Comparison of ENCODE assay signal across 11 cellular contexts in genomic region chr2:42906115-42906556, GRCh38.
DNase-seq lines count a peak whose midpoint lies in the region; ATAC-seq and TF ChIP-seq lines count a peak whose summit lies in the region.
"Had no signal": no experiment of that assay in that cellular context is flagged by ENCODE, and none has a peak within 500 bp of the region (broad histone marks: within the 10 kb centered on the region; RNA-seq: fewer than 3 reads in every experiment).

No MANE protein-coding gene starts in this region.

- no peak for TF ChIP-seq POLR2A in gastroesophageal sphincter (IDR thresholded peaks at IDR 0.05)

- no peaks in the 10 kb centered on the region for H4K20me1 ChIP-seq in OCI-LY7 (ENCODE audit: insufficient read depth, low read length)

- no peaks in the 10 kb centered on the region for H3K36me3 Mint-ChIP-seq in progenitor cell of endocrine pancreas (ENCODE audit: insufficient read depth)
- H3K36me3 Mint-ChIP-seq in activated T-helper 2 cell treated with anti-CD3 and anti-CD28 coated beads, Interferon-gamma antibody, Interleukin-2, Interleukin-4, amounts not matched to agents 10 μg/mL and 5 μg/mL and 100 μg/mL, durations not matched to agents 14 hours and 24 hours and 36 hours (ENCODE audit: low read depth): no peaks in the 10 kb centered on the region
- H3K36me3 Mint-ChIP-seq: activated naive CD4-positive, alpha-beta T cell treated with anti-CD3 and anti-CD28 coated beads, Interleukin-2, amount 50 U/mL, for 24 hours had no signal

- H2AFZ ChIP-seq in OCI-LY7 (ENCODE audit: low read length): no peak overlapping the region

- no peaks in the 10 kb centered on the region for H3K27me3 ChIP-seq in A673 (replicated peaks; ENCODE audit: insufficient read depth, low read depth, low read length, poor library complexity)
- no peaks in the 10 kb centered on the region for H3K27me3 ChIP-seq in RWPE2 (ENCODE audit: insufficient read depth, poor library complexity, severe bottlenecking)
- H3K27me3 ChIP-seq in gastroesophageal sphincter: no peaks in the 10 kb centered on the region

- CTCF ChIA-PET in A673 (lab: Charles Lee): no interaction called here
- CTCF ChIA-PET in OCI-LY7 (lab: Charles Lee; ENCODE audit: unreplicated experiment): no interaction called here

- H3K9me3 Mint-ChIP-seq in progenitor cell of endocrine pancreas (ENCODE audit: low read depth): no peaks in the 10 kb centered on the region
- no peaks in the 10 kb centered on the region for H3K9me3 Mint-ChIP-seq in activated T-helper 2 cell treated with anti-CD3 and anti-CD28 coated beads, Interferon-gamma antibody, Interleukin-2, Interleukin-4, amounts not matched to agents 10 μg/mL and 5 μg/mL and 100 μg/mL, durations not matched to agents 14 hours and 24 hours and 36 hours
- H3K9me3 Mint-ChIP-seq: activated naive CD4-positive, alpha-beta T cell treated with anti-CD3 and anti-CD28 coated beads, Interleukin-2, amount 50 U/mL, for 24 hours had no signal

- peaks cover 9% of the 10 kb centered on the region for H3K27me3 Mint-ChIP-seq in progenitor cell of endocrine pancreas
- H3K27me3 Mint-ChIP-seq in activated T-helper 2 cell treated with anti-CD3 and anti-CD28 coated beads, Interferon-gamma antibody, Interleukin-2, Interleukin-4, amounts not matched to agents 10 μg/mL and 5 μg/mL and 100 μg/mL, durations not matched to agents 14 hours and 24 hours and 36 hours (ENCODE audit: low read depth): peaks cover 2% of the 10 kb centered on the region

- no peaks in the 10 kb centered on the region for H3K9me3 ChIP-seq in A673 (ENCODE audit: low read depth, low read length, poor library complexity, severe bottlenecking)
- H3K9me3 ChIP-seq in RWPE2 (ENCODE audit: severe bottlenecking): no peaks in the 10 kb centered on the region
- H3K9me3 ChIP-seq in gastroesophageal sphincter: no peaks in the 10 kb centered on the region
- H3K9me3 ChIP-seq in OCI-LY7 (ENCODE audit: low read length): no peaks in the 10 kb centered on the region

- WGBS in gastroesophageal sphincter (ENCODE audit: low coverage in 1 of 2), 2 donors: 21 to 26% methylated on average over 3 to 4 of the region's 4 CpGs

- POLR2A ChIA-PET in A673 (lab: Charles Lee; ENCODE audit: low non-redundant PET): interaction anchor here (0.7 kb wide), 1 partner anchor 925 kb away, joined by 3 read pairs; no protein-coding TSS in a partner anchor
- POLR2A ChIA-PET in OCI-LY7 (lab: Charles Lee): interaction anchor here (0.7 kb wide), 1 partner anchor 12 kb away, joined by 3 read pairs; no protein-coding TSS in a partner anchor

- H3K79me2 ChIP-seq in OCI-LY7 (ENCODE audit: insufficient read depth, low read depth, low read length): no peaks in the 10 kb centered on the region

- H3K27ac ChIP-seq in A673 (ENCODE audit: low read depth, low read length, poor library complexity, severe bottlenecking) (peak overlapping the region; percentile 61), RWPE2 (ENCODE audit: poor library complexity, severe bottlenecking) (no peak overlapping the region), gastroesophageal sphincter (peak overlapping the region; percentile 78 to 90 (median 86)), OCI-LY7 (ENCODE audit: low read depth, low read length, poor library complexity, severe bottlenecking) (no peak overlapping the region)

- peak overlapping the region; percentile 47 for H3K27ac Mint-ChIP-seq in progenitor cell of endocrine pancreas
- no peak overlapping the region for H3K27ac Mint-ChIP-seq in activated T-helper 2 cell treated with anti-CD3 and anti-CD28 coated beads, Interferon-gamma antibody, Interleukin-2, Interleukin-4, amounts not matched to agents 10 μg/mL and 5 μg/mL and 100 μg/mL, durations not matched to agents 14 hours and 24 hours and 36 hours
- H3K27ac Mint-ChIP-seq: activated naive CD4-positive, alpha-beta T cell treated with anti-CD3 and anti-CD28 coated beads, Interleukin-2, amount 50 U/mL, for 24 hours had no signal

- ATAC-seq in RWPE2 (ENCODE audit: low read depth) (peak; percentile 15; the same call in 1 of the 3 replicates), gastroesophageal sphincter (no peak), HG03135 (IDR thresholded peaks at IDR 0.05; ENCODE audit: unreplicated experiment) (no peak)

- no peak overlapping the region for H3K4me2 ChIP-seq in OCI-LY7 (ENCODE audit: low read length)

- no TSS peak for BruUV-seq in A673 (replicated peaks; lab: Mats Ljungman, UMichigan)
- no TSS peak for BruUV-seq in OCI-LY7 (replicated peaks; lab: Mats Ljungman, UMichigan)

- TF ChIP-seq CTCF in A673 (conservative IDR thresholded peaks at IDR 0.05; ENCODE audit: low read depth, low read length) (no peak), RWPE2 (IDR thresholded peaks at IDR 0.05; ENCODE audit: poor library complexity, severe bottlenecking) (no peak), gastroesophageal sphincter (IDR thresholded peaks at IDR 0.05) (no peak), progenitor cell of endocrine pancreas (IDR thresholded peaks at IDR 0.05; ENCODE audit: unreplicated experiment) (no peak), OCI-LY7 (conservative IDR thresholded peaks at IDR 0.05; ENCODE audit: low read length) (no peak)

- DNase-seq in A673 (ENCODE audit: low spot score): no peak
- DNase-seq in RWPE2 (ENCODE audit: low spot score): no peak
- DNase-seq in progenitor cell of endocrine pancreas (ENCODE audit: low spot score, unreplicated experiment): no peak
- no peak for DNase-seq in activated T-helper 2 cell treated with anti-CD3 and anti-CD28 coated beads, Interferon-gamma antibody, Interleukin-2, Interleukin-4, amounts not matched to agents 10 μg/mL and 5 μg/mL and 100 μg/mL, durations not matched to agents 14 hours and 24 hours and 36 hours (ENCODE audit: low spot score)
- DNase-seq in OCI-LY7 (ENCODE audit: low spot score): no peak
- no peak for DNase-seq in stimulated activated CD4-positive, alpha-beta T cell treated with anti-CD3 and anti-CD28 coated beads, Interleukin-12 subunit alpha, Interleukin-12 subunit beta, amount 100 ng/mL, for 4 hours
- DNase-seq: activated CD4-positive, alpha-beta T cell treated with anti-CD3 and anti-CD28 coated beads, Interleukin-2, amount 50 U/mL, for 4 hours; NCI-H1930 had no signal

- H3K4me3 Mint-ChIP-seq in progenitor cell of endocrine pancreas (ENCODE audit: low read depth): no peak overlapping the region
- H3K4me3 Mint-ChIP-seq in activated T-helper 2 cell treated with anti-CD3 and anti-CD28 coated beads, Interferon-gamma antibody, Interleukin-2, Interleukin-4, amounts not matched to agents 10 μg/mL and 5 μg/mL and 100 μg/mL, durations not matched to agents 14 hours and 24 hours and 36 hours (ENCODE audit: low read depth): no peak overlapping the region
- H3K4me3 Mint-ChIP-seq: activated naive CD4-positive, alpha-beta T cell treated with anti-CD3 and anti-CD28 coated beads, Interleukin-2, amount 50 U/mL, for 24 hours had no signal

- H3K4me1 Mint-ChIP-seq in progenitor cell of endocrine pancreas (ENCODE audit: low read depth): peaks cover 30% of the 10 kb centered on the region
- peaks cover 3% of the 10 kb centered on the region for H3K4me1 Mint-ChIP-seq in activated T-helper 2 cell treated with anti-CD3 and anti-CD28 coated beads, Interferon-gamma antibody, Interleukin-2, Interleukin-4, amounts not matched to agents 10 μg/mL and 5 μg/mL and 100 μg/mL, durations not matched to agents 14 hours and 24 hours and 36 hours (ENCODE audit: low read depth)
- H3K4me1 Mint-ChIP-seq: activated naive CD4-positive, alpha-beta T cell treated with anti-CD3 and anti-CD28 coated beads, Interleukin-2, amount 50 U/mL, for 24 hours had no signal

- peaks cover 30% of the 10 kb centered on the region for H3K4me1 ChIP-seq in A673 (ENCODE audit: insufficient read depth, low read length, poor library complexity, severe bottlenecking)
- H3K4me1 ChIP-seq in RWPE2 (ENCODE audit: insufficient read depth, poor library complexity, severe bottlenecking): peaks cover 9% of the 10 kb centered on the region
- H3K4me1 ChIP-seq in gastroesophageal sphincter: peaks cover 14 to 89% (median 41%) of the 10 kb centered on the region in 3 donors
- no peaks in the 10 kb centered on the region for H3K4me1 ChIP-seq in OCI-LY7 (ENCODE audit: insufficient read depth, low read length, poor library complexity, severe bottlenecking)

- no peaks in the 10 kb centered on the region for H3K36me3 ChIP-seq in A673 (ENCODE audit: insufficient read depth, low read length, poor library complexity, severe bottlenecking)
- H3K36me3 ChIP-seq in RWPE2 (ENCODE audit: low read depth): no peaks in the 10 kb centered on the region
- H3K36me3 ChIP-seq in gastroesophageal sphincter: no peaks in the 10 kb centered on the region
- no peaks in the 10 kb centered on the region for H3K36me3 ChIP-seq in OCI-LY7 (ENCODE audit: insufficient read depth, low read length)

- H3K4me3 ChIP-seq in A673 (ENCODE audit: low read depth, low read length, poor library complexity, severe bottlenecking): no peak overlapping the region
- H3K4me3 ChIP-seq in RWPE2 (ENCODE audit: severe bottlenecking): no peak overlapping the region
- peak overlapping the region in 1 of 2 donors; percentile 22 for H3K4me3 ChIP-seq in gastroesophageal sphincter
- H3K4me3 ChIP-seq in OCI-LY7 (ENCODE audit: low read depth, low read length, poor library complexity, severe bottlenecking): no peak overlapping the region

- no peaks in the 10 kb centered on the region for H3K9me2 ChIP-seq in OCI-LY7 (ENCODE audit: insufficient read depth, low read length)

- intact Hi-C loops in A673 (cut with micrococcal nuclease; ENCODE audit: unreplicated experiment): no loop called here
- intact Hi-C loops in activated T-helper 2 cell treated with anti-CD3 and anti-CD28 coated beads, Interferon-gamma antibody, Interleukin-2, Interleukin-4, amounts not matched to agents 10 μg/mL and 5 μg/mL and 100 μg/mL, durations not matched to agents 14 hours and 24 hours and 36 hours (cut with micrococcal nuclease): no loop called here
- intact Hi-C loops in OCI-LY7 (cut with micrococcal nuclease; ENCODE audit: unreplicated experiment): no loop called here

- no peak for TF ChIP-seq EP300 in gastroesophageal sphincter (IDR thresholded peaks at IDR 0.05)

Comparison
In these comparisons a context has a peak if more than half of its experiments do, and no peak if none do; other contexts are left out.
1. H3K27ac ChIP-seq: peak in A673 (single experiment) and gastroesophageal sphincter (4 of 4); none in RWPE2 (single experiment) and OCI-LY7 (single experiment).